8 cellular contexts compared by ENCODE assay signal in genomic region chr4:152352645-152353116, GRCh38.
A peak's percentile ranks its signal among the peaks of the same experiment; 100 is the strongest.
DNase-seq lines count a peak whose midpoint lies in the region; ATAC-seq and TF ChIP-seq lines count a peak whose summit lies in the region.

No MANE protein-coding gene starts in this region.

- no peak overlapping the region for H4K5ac ChIP-seq in H9 (ENCODE audit: insufficient read length, low read depth, low read length)

- intact Hi-C loops in esophagus squamous epithelium (cut with DNase I), result no loop called here

- POLR2A ChIA-PET in T-cell (lab: Charles Lee), result no interaction called here

- no peak overlapping the region for H3K56ac ChIP-seq in H9 (ENCODE audit: insufficient read length, low read depth, low read length)

- peaks cover 10 to 12% of the 10 kb centered on the region in 2 experiments for H3K4me1 Mint-ChIP-seq in H9
- peaks cover 10 to 31% (median 29%) of the 10 kb centered on the region in 3 donors for H3K4me1 Mint-ChIP-seq in T-cell
- H3K4me1 Mint-ChIP-seq in naive B cell, result peaks cover 10 to 23% (median 17%) of the 10 kb centered on the region in 3 donors

- H2AFZ ChIP-seq in H9 (ENCODE audit: low read length), result no peak overlapping the region

- H3K4me1 ChIP-seq in H9 (ENCODE audit: insufficient read depth, low read length) (no peaks in the 10 kb centered on the region), esophagus squamous epithelium (peaks cover 0 to 53% (median 5%) of the 10 kb centered on the region in 3 donors)
- H3K4me1 ChIP-seq in effector memory CD4-positive, alpha-beta T cell (ENCODE audit: control insufficient read depth, insufficient read depth, low read length, poor library complexity, severe bottlenecking), result no peaks in the 10 kb centered on the region

- no peak overlapping the region for H2BK5ac ChIP-seq in H9 (ENCODE audit: insufficient read length, low read length)

- H3K27ac ChIP-seq in H9 (ENCODE audit: insufficient read length, low read depth, low read length) (no peak overlapping the region), esophagus squamous epithelium (peak overlapping the region; percentile 74 to 91 (median 78))
- no peak overlapping the region for H3K27ac ChIP-seq in effector memory CD4-positive, alpha-beta T cell (ENCODE audit: insufficient read depth, low read length, poor library complexity, severe bottlenecking)

- no peaks in the 10 kb centered on the region for H3K79me1 ChIP-seq in H9 (ENCODE audit: insufficient read depth, low read depth, low read length, poor library complexity, severe bottlenecking)

- H4K91ac ChIP-seq in H9 (ENCODE audit: insufficient read length, low read depth, low read length), result no peak overlapping the region

- H2BK12ac ChIP-seq in H9 (ENCODE audit: insufficient read length, low read depth, low read length), result no peak overlapping the region

- no peak overlapping the region for H2BK120ac ChIP-seq in H9 (ENCODE audit: low read depth, low read length, poor library complexity, severe bottlenecking)

- DNase-seq in GM03348 (ENCODE audit: low spot score) (peak; percentile 81), H9 (peak; percentile 33), NCI-H1092 (lab: John Stamatoyannopoulos, UW) (peak; percentile 68), T-cell (peak in 26 of 34 experiments; percentile 1 to 45 (median 16)), esophagus squamous epithelium (lab: John Stamatoyannopoulos, UW) (no peak), naive B cell (peak; percentile 30)
- DNase-seq in effector memory CD4-positive, alpha-beta T cell, result no peak

- H3K9me3 Mint-ChIP-seq in H9 (no peaks in the 10 kb centered on the region), T-cell (no peaks in the 10 kb centered on the region), naive B cell (no peaks in the 10 kb centered on the region)

- H3K27me3 ChIP-seq in H9 (ENCODE audit: insufficient read depth, low read length) (no peaks in the 10 kb centered on the region), esophagus squamous epithelium (no peaks in the 10 kb centered on the region)
- H3K27me3 ChIP-seq in effector memory CD4-positive, alpha-beta T cell (replicated peaks; ENCODE audit: control insufficient read depth, insufficient read depth, low read length, poor library complexity, severe bottlenecking), result no peaks in the 10 kb centered on the region

- no peak overlapping the region for H3K4ac ChIP-seq in H9 (ENCODE audit: low read depth, low read length)

- WGBS in H9 (ENCODE audit: extremely low coverage, insufficient read length, low lambda C conversion rate), result no CpG with 5 or more reads among the region's 10 CpGs
- WGBS in esophagus squamous epithelium, 2 donors, result 16 to 23% methylated on average over 10 of the region's 10 CpGs

- H3K79me2 ChIP-seq in H9 (ENCODE audit: insufficient read depth, low read length), result no peaks in the 10 kb centered on the region

- H3K23me2 ChIP-seq in H9 (ENCODE audit: insufficient read length, low read depth, low read length, poor library complexity, severe bottlenecking), result no peaks in the 10 kb centered on the region

- no peak overlapping the region; a peak in 2 of 7 replicates for H3K27ac Mint-ChIP-seq in H9
- H3K27ac Mint-ChIP-seq in T-cell, result peak overlapping the region in 1 of 2 donors; percentile 56
- peak overlapping the region in 5 of 6 donors; percentile 23 to 82 (median 68) for H3K27ac Mint-ChIP-seq in naive B cell

- no peak overlapping the region for H4K8ac ChIP-seq in H9 (replicated peaks; ENCODE audit: insufficient read length, low read depth, low read length)

- H3K4me2 ChIP-seq in H9 (ENCODE audit: insufficient read depth, insufficient read length, low read length), result no peak overlapping the region

- H3K27me3 Mint-ChIP-seq in H9 (ENCODE audit: low read depth), result no peaks in the 10 kb centered on the region
- H3K27me3 Mint-ChIP-seq in T-cell, result no peaks in the 10 kb centered on the region
- H3K27me3 Mint-ChIP-seq in naive B cell, result no peaks in the 10 kb centered on the region

- H3K4me3 Mint-ChIP-seq in H9 (peak overlapping the region in 1 of 2 experiments; percentile 17; a peak in 2 of 5 replicates), T-cell (peak overlapping the region in 2 of 3 donors; percentile 49 to 53), naive B cell (peak overlapping the region; percentile 56 to 90 (median 76))

- no peak overlapping the region for H3T11ph ChIP-seq in H9 (ENCODE audit: low read length)

- TF ChIP-seq CTCF in H9 (conservative IDR thresholded peaks at IDR 0.05) (no peak), esophagus squamous epithelium (IDR thresholded peaks at IDR 0.05) (no peak)

- H3K4me3 ChIP-seq in esophagus squamous epithelium, result peak overlapping the region; percentile 37 to 66 (median 49)
- H3K4me3 ChIP-seq in effector memory CD4-positive, alpha-beta T cell (ENCODE audit: insufficient read depth, low read depth, low read length, poor library complexity, severe bottlenecking), result no peak overlapping the region

- H3K9ac ChIP-seq in H9 (ENCODE audit: extremely low read depth, insufficient read length, low read length), result no peak overlapping the region

- no peak overlapping the region for H2BK15ac ChIP-seq in H9 (ENCODE audit: low read depth, low read length)

- CTCF ChIA-PET in T-cell (lab: Charles Lee), result no interaction called here

- no peaks in the 10 kb centered on the region for H3K9me3 ChIP-seq in H9 (ENCODE audit: control insufficient read depth, low read depth, low read length)
- no peaks in the 10 kb centered on the region for H3K9me3 ChIP-seq in esophagus squamous epithelium
- H3K9me3 ChIP-seq in effector memory CD4-positive, alpha-beta T cell (ENCODE audit: control insufficient read depth, low read length), result no peaks in the 10 kb centered on the region

- H2AK5ac ChIP-seq in H9 (ENCODE audit: insufficient read length, low read length), result no peak overlapping the region

- H3K36me3 ChIP-seq in esophagus squamous epithelium, result no peaks in the 10 kb centered on the region
- no peaks in the 10 kb centered on the region for H3K36me3 ChIP-seq in effector memory CD4-positive, alpha-beta T cell (ENCODE audit: control insufficient read depth, insufficient read depth, low read length)

- H3K14ac ChIP-seq in H9 (ENCODE audit: insufficient read depth, low read length), result no peak overlapping the region

- no peak overlapping the region for H3K23ac ChIP-seq in H9 (ENCODE audit: insufficient read length, low read depth, low read length)

- H4K20me1 ChIP-seq in H9 (ENCODE audit: control insufficient read depth, insufficient read depth, insufficient read length), result no peaks in the 10 kb centered on the region

- H3K36me3 Mint-ChIP-seq in H9 (ENCODE audit: insufficient read depth in 1 of 3, low read depth in 3 of 3), result no peaks in the 10 kb centered on the region
- H3K36me3 Mint-ChIP-seq in T-cell, result no peaks in the 10 kb centered on the region
- no peaks in the 10 kb centered on the region for H3K36me3 Mint-ChIP-seq in naive B cell

- peak; percentile 82 to 94 (median 92) for ATAC-seq in T-cell (replicated peaks in 1 of 4)
- peak; percentile 93 for ATAC-seq in naive B cell (ENCODE audit: low read depth in 2 of 2)
- no peak for ATAC-seq in HG03025 (IDR thresholded peaks at IDR 0.05; ENCODE audit: low FRiP score, unreplicated experiment)

- peak in 3 of 4 donors; percentile 48 to 61 (median 55) for TF ChIP-seq POLR2A in esophagus squamous epithelium (IDR thresholded peaks at IDR 0.05)

- no peak overlapping the region for H2BK20ac ChIP-seq in H9 (ENCODE audit: low read depth, low read length, poor library complexity, severe bottlenecking)

- H3K18ac ChIP-seq in H9 (ENCODE audit: insufficient read length, low read depth, low read length), result no peak overlapping the region

Comparison
In these comparisons a context has a peak if more than half of its experiments do, and no peak if none do; other contexts are left out.
1. DNase-seq: peak in GM03348 (single experiment), H9 (single experiment), NCI-H1092 (single experiment), T-cell (26 of 34) and naive B cell (single experiment); none in esophagus squamous epithelium (single experiment) and effector memory CD4-positive, alpha-beta T cell (0 of 3).
2. H3K27ac ChIP-seq: peak in esophagus squamous epithelium (4 of 4); none in H9 (single experiment) and effector memory CD4-positive, alpha-beta T cell (single experiment).
3. H3K27ac Mint-ChIP-seq: peak in naive B cell (5 of 6); none in H9 (0 of 3).